ENCODE assay signal across 15 cellular contexts in the genomic region with DNA sequence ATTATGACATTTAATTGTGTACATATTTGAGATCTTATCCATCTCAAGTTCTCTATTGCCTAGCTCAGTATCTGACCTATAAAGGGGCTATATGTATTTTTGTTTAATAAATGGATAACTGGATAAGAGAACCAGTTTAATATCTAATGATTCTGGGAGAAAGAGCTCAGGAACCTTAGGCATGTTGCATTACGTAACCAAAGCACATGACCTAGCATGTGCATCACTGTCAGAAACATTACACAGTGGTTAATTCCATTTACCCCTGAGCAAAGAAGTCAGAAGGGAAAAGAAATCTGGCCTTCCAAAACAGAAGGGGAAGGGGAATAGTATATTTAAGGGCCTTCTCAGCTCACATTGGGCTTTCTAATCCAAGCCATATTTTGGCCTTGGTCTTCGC.
"Had no signal": no experiment of that assay in that cellular context is flagged by ENCODE, and none has a peak within 500 bp of the region (broad histone marks: within the 10 kb centered on the region; RNA-seq: fewer than 3 reads in every experiment).

No MANE protein-coding gene starts in this region.

- H3K36me3 ChIP-seq: right atrium auricular region, tibial nerve had no signal

- H3K9me3 ChIP-seq: right atrium auricular region, SK-N-SH, tibial nerve had no signal

- DNase-seq: activated CD4-positive, alpha-beta T cell treated with anti-CD3 and anti-CD28 coated beads for 4 hours; activated naive CD4-positive, alpha-beta T cell treated with Interleukin-2 at 50 U/mL for 16 hours; activated naive CD8-positive, alpha-beta T cell treated with anti-CD3 and anti-CD28 coated beads, Interleukin-2, amount 50 U/mL, for 24 hours; caudate nucleus; dermis blood vessel endothelial cell; endodermal cell; naive B cell; SK-N-SH; T-helper 1 cell had no signal

- H3K79me2 ChIP-seq: hepatocyte had no signal

- H2AFZ ChIP-seq: hepatocyte had no signal

- H3K27ac ChIP-seq: hepatocyte, right atrium auricular region, tibial nerve had no signal

- H3K4me3 ChIP-seq: hepatocyte, lung, right atrium auricular region, tibial nerve had no signal

- H3K27me3 ChIP-seq: hepatocyte, right atrium auricular region, tibial nerve had no signal

- ATAC-seq: activated naive CD8-positive, alpha-beta T cell treated with anti-CD3 and anti-CD28 coated beads, Interleukin-2, amount 50 U/mL, for 24 hours; esophagus mucosa; stimulated activated effector memory CD8-positive, alpha-beta T cell treated with anti-CD3 and anti-CD28 coated beads, Interleukin-12 subunit alpha, Interleukin-12 subunit beta, amount 100 ng/mL, for 72 hours had no signal

- H3K4me1 ChIP-seq: right atrium auricular region had no signal
